Comparison of ENCODE assay signal across 25 cellular contexts in genomic region chr10:73469579-73469978, GRCh38. TPM values are rescaled to one million over a fixed set of nuclear protein-coding genes. Genes with fewer than 3 reads are reported as not detected.
A peak's percentile ranks its signal among the peaks of the same experiment; 100 is the strongest.
DNase-seq lines count a peak whose midpoint lies in the region; ATAC-seq and TF ChIP-seq lines count a peak whose summit lies in the region.
"Had no signal": no experiment of that assay in that cellular context is flagged by ENCODE, and none has a peak within 500 bp of the region (broad histone marks: within the 10 kb centered on the region; RNA-seq: fewer than 3 reads in every experiment).

No MANE protein-coding gene starts in this region.

- no peaks in the 10 kb centered on the region for H3K9me3 Mint-ChIP-seq in stimulated activated memory B cell treated with anti-CD40 and anti-IgM and Interleukin-4, amounts not matched to agents 10 μg/mL and 1 μg/mL and 100 μg/mL, for 72 hours
- no peaks in the 10 kb centered on the region for H3K9me3 Mint-ChIP-seq in stimulated activated naive CD8-positive, alpha-beta T cell treated with anti-CD3 and anti-CD28 coated beads, Interleukin-15, amount 100 ng/mL, for 72 hours
- H3K9me3 Mint-ChIP-seq: activated T-helper 2 cell treated with anti-CD3 and anti-CD28 coated beads, Interferon-gamma antibody, Interleukin-2, Interleukin-4, amounts not matched to agents 10 μg/mL and 5 μg/mL and 100 μg/mL, durations not matched to agents 14 hours and 24 hours and 36 hours; CD4-positive, alpha-beta memory T cell had no signal

- peaks cover 26% of the 10 kb centered on the region for H3K36me3 Mint-ChIP-seq in stimulated activated memory B cell treated with anti-CD40 and anti-IgM and Interleukin-4, amounts not matched to agents 10 μg/mL and 1 μg/mL and 100 μg/mL, for 72 hours

- no peak overlapping the region for H3K4me3 ChIP-seq in cardiac muscle cell
- H3K4me3 ChIP-seq: coronary artery, hepatocyte, lung, sigmoid colon, tibial artery had no signal

- no peaks in the 10 kb centered on the region for H3K27me3 Mint-ChIP-seq in stimulated activated memory B cell treated with anti-CD40 and anti-IgM and Interleukin-4, amounts not matched to agents 10 μg/mL and 1 μg/mL and 100 μg/mL, for 72 hours
- H3K27me3 Mint-ChIP-seq in stimulated activated naive CD8-positive, alpha-beta T cell treated with anti-CD3 and anti-CD28 coated beads, Interleukin-15, amount 100 ng/mL, for 72 hours: no peaks in the 10 kb centered on the region
- H3K27me3 Mint-ChIP-seq: CD4-positive, alpha-beta memory T cell had no signal

- H3K9me3 ChIP-seq in cardiac muscle cell (ENCODE audit: low read depth): no peaks in the 10 kb centered on the region
- H3K9me3 ChIP-seq: sigmoid colon, tibial artery had no signal

- H3K27me3 ChIP-seq in cardiac muscle cell: no peaks in the 10 kb centered on the region
- H3K27me3 ChIP-seq: brain microvascular endothelial cell, hepatocyte, sigmoid colon, tibial artery had no signal

- ATAC-seq in left ventricle myocardium superior (peak; percentile 86), HG02840 (IDR thresholded peaks at IDR 0.05; ENCODE audit: low FRiP score, unreplicated experiment) (no peak), GM19023 (IDR thresholded peaks at IDR 0.05; ENCODE audit: unreplicated experiment) (no peak)
- ATAC-seq in stimulated activated memory B cell treated with anti-CD40 and anti-IgM and Interleukin-4, amounts not matched to agents 10 μg/mL and 1 μg/mL and 100 μg/mL, for 72 hours: no peak
- no peak for ATAC-seq in stimulated activated naive CD8-positive, alpha-beta T cell treated with anti-CD3 and anti-CD28 coated beads, Interleukin-15, amount 100 ng/mL, for 72 hours

- peak overlapping the region; percentile 27 for H3K27ac ChIP-seq in cardiac muscle cell
- H3K27ac ChIP-seq: brain microvascular endothelial cell, coronary artery, hepatocyte, RWPE1, sigmoid colon, tibial artery had no signal

- peaks cover 15% of the 10 kb centered on the region for H3K4me1 Mint-ChIP-seq in stimulated activated memory B cell treated with anti-CD40 and anti-IgM and Interleukin-4, amounts not matched to agents 10 μg/mL and 1 μg/mL and 100 μg/mL, for 72 hours
- no peaks in the 10 kb centered on the region for H3K4me1 Mint-ChIP-seq in stimulated activated naive CD8-positive, alpha-beta T cell treated with anti-CD3 and anti-CD28 coated beads, Interleukin-15, amount 100 ng/mL, for 72 hours

- DNase-seq in cardiac muscle cell (ENCODE audit: low read depth in 1 of 2, low spot score in 1 of 2) (no peak), cardiac septum (ENCODE audit: low spot score) (no peak), OCI-M1 (lab: John Stamatoyannopoulos, UW) (peak; percentile 59), left ventricle myocardium superior (no peak)
- no peak for DNase-seq in stimulated activated naive CD8-positive, alpha-beta T cell treated with anti-CD3 and anti-CD28 coated beads, Interleukin-15, amount 100 ng/mL, for 72 hours
- DNase-seq: activated CD4-positive, alpha-beta T cell treated with anti-CD3 and anti-CD28 coated beads for 4 hours; brain microvascular endothelial cell; CD4-positive, alpha-beta memory T cell; DMS153; GF-D8; H7; Kasumi-1; NCI-H1417; NCI-H510A treated with DMSO at 0.1 percent for 48 hours; sigmoid colon; stimulated activated naive CD4-positive, alpha-beta T cell treated with Interleukin-2 at 50 U/mL for 16 hours; tibial artery had no signal

- peaks cover 34% of the 10 kb centered on the region for H3K36me3 ChIP-seq in cardiac muscle cell

- intact Hi-C loops in cardiac septum (cut with DNase I) (no loop called here), left ventricle myocardium superior (cut with micrococcal nuclease) (no loop called here)

- no peak for TF ChIP-seq CTCF in cardiac muscle cell (IDR thresholded peaks at IDR 0.05; ENCODE audit: low read depth, low read length)

- H3K4me1 ChIP-seq in cardiac muscle cell (ENCODE audit: low read depth): peaks cover 34% of the 10 kb centered on the region
- H3K4me1 ChIP-seq: sigmoid colon, tibial artery had no signal

- no peak overlapping the region for H3K4me3 Mint-ChIP-seq in stimulated activated memory B cell treated with anti-CD40 and anti-IgM and Interleukin-4, amounts not matched to agents 10 μg/mL and 1 μg/mL and 100 μg/mL, for 72 hours
- no peak overlapping the region for H3K4me3 Mint-ChIP-seq in stimulated activated naive CD8-positive, alpha-beta T cell treated with anti-CD3 and anti-CD28 coated beads, Interleukin-15, amount 100 ng/mL, for 72 hours
- H3K4me3 Mint-ChIP-seq: CD4-positive, alpha-beta memory T cell had no signal

- peak overlapping the region; percentile 60 for H3K27ac Mint-ChIP-seq in stimulated activated memory B cell treated with anti-CD40 and anti-IgM and Interleukin-4, amounts not matched to agents 10 μg/mL and 1 μg/mL and 100 μg/mL, for 72 hours
- no peak overlapping the region for H3K27ac Mint-ChIP-seq in stimulated activated naive CD8-positive, alpha-beta T cell treated with anti-CD3 and anti-CD28 coated beads, Interleukin-15, amount 100 ng/mL, for 72 hours
- H3K27ac Mint-ChIP-seq: activated T-helper 2 cell treated with anti-CD3 and anti-CD28 coated beads, Interferon-gamma antibody, Interleukin-2, Interleukin-4, amounts not matched to agents 10 μg/mL and 5 μg/mL and 100 μg/mL, durations not matched to agents 14 hours and 24 hours and 36 hours had no signal

RNA-seq across cellular contexts. Expression of gene PPP3CB, which starts 26.2 kb away (rescaled TPM):
- total RNA-seq in cardiac muscle cell (22.6 and 45.2 TPM in 2 replicates), cardiac septum (61.6 TPM), left ventricle myocardium superior (67.7 TPM)
- 13.3 and 14.3 TPM in 2 replicates for polyA plus RNA-seq in cardiac muscle cell

RNA-seq across cellular contexts. Expression of gene MSS51, which starts 36.2 kb away (rescaled TPM):
- total RNA-seq in cardiac muscle cell: 3.6 and 3.9 TPM in 2 replicates
- polyA plus RNA-seq in cardiac muscle cell: 2.1 and 3.5 TPM in 2 replicates
- 9.6 TPM for total RNA-seq in cardiac septum
- 2.9 TPM for total RNA-seq in left ventricle myocardium superior

RNA-seq across cellular contexts. Expression of gene ANXA7, which starts 55.7 kb away (rescaled TPM):
- total RNA-seq in cardiac muscle cell: 53.9 and 63.8 TPM in 2 replicates
- 64.5 and 73.9 TPM in 2 replicates for polyA plus RNA-seq in cardiac muscle cell
- total RNA-seq in cardiac septum: 132 TPM
- total RNA-seq in left ventricle myocardium superior: 116 TPM
